Comparison of ENCODE assay signal across 8 cellular contexts in genomic region chr4:83455300-83456183, GRCh38. TPM values are rescaled to one million over a fixed set of nuclear protein-coding genes. Genes with fewer than 3 reads are reported as not detected.
A peak's percentile ranks its signal among the peaks of the same experiment; 100 is the strongest.
DNase-seq lines count a peak whose midpoint lies in the region; ATAC-seq and TF ChIP-seq lines count a peak whose summit lies in the region.

HELQ (minus strand) TSS chr4:83455823; CDS start chr4:83455693, 130 bp downstream.
MRPS18C (plus strand) TSS chr4:83456058; CDS start chr4:83456078, 20 bp downstream.

- H2AFZ ChIP-seq in OCI-LY3 (ENCODE audit: low read depth, low read length), result peak within 1 kb of the TSS; percentile 91

- TF ChIP-seq CTCF in OCI-LY3 (IDR thresholded peaks at IDR 0.05; ENCODE audit: low read depth, low read length) (peak; percentile 17), endothelial cell (IDR thresholded peaks at IDR 0.05; ENCODE audit: unreplicated experiment) (no peak), mesothelial cell of epicardium (IDR thresholded peaks at IDR 0.05; ENCODE audit: unreplicated experiment) (no peak)

- H3K27ac Mint-ChIP-seq in endothelial cell (ENCODE audit: unreplicated experiment) (peak within 1 kb of the TSS; percentile 100), mesothelial cell of epicardium (peak within 1 kb of the TSS; percentile 100)

- peak; percentile 94 for DNase-seq in DMS114 treated with DMSO at 0.1 percent for 48 hours (lab: John Stamatoyannopoulos, UW; ENCODE audit: unreplicated experiment)
- DNase-seq in HuH-7.5 (ENCODE audit: low spot score), result peak; percentile 80
- DNase-seq in activated CD8-positive, alpha-beta memory T cell treated with anti-CD3 and anti-CD28 coated beads, Interleukin-2, amount 50 U/mL, for 48 hours, result peak; percentile 93
- peak; percentile 87 for DNase-seq in endothelial cell (ENCODE audit: low spot score)
- DNase-seq in mesothelial cell of epicardium (ENCODE audit: low spot score in 2 of 2, unreplicated experiment in 2 of 2), result peak; percentile 89 to 93
- DNase-seq in stimulated activated CD8-positive, alpha-beta memory T cell treated with anti-CD3 and anti-CD28 coated beads, Interleukin-15, amount 100 ng/mL, for 48 hours (ENCODE audit: low read depth in 2 of 2), result peak; percentile 93

- peak within 1 kb of the TSS; percentile 62 for H3K27ac ChIP-seq in OCI-LY3 (ENCODE audit: low read length)

- H3K9me3 ChIP-seq in OCI-LY3 (ENCODE audit: insufficient read depth, low read length), result no peaks in the 10 kb centered on the region

- no peaks in the 10 kb centered on the region for H3K9me3 Mint-ChIP-seq in endothelial cell (ENCODE audit: unreplicated experiment)
- no peaks in the 10 kb centered on the region for H3K9me3 Mint-ChIP-seq in mesothelial cell of epicardium

- H3K4me1 Mint-ChIP-seq in endothelial cell (ENCODE audit: unreplicated experiment) (peaks cover 14% of the 10 kb centered on the region), mesothelial cell of epicardium (peaks cover 19% of the 10 kb centered on the region)

- peak within 1 kb of the TSS; percentile 88 for H3K9ac ChIP-seq in OCI-LY3 (ENCODE audit: low read length)

- no peaks in the 10 kb centered on the region for H3K36me3 Mint-ChIP-seq in endothelial cell (ENCODE audit: low read depth, unreplicated experiment)
- peaks cover 14% of the 10 kb centered on the region for H3K36me3 Mint-ChIP-seq in mesothelial cell of epicardium

- H3K36me3 ChIP-seq in OCI-LY3 (replicated peaks; ENCODE audit: low read depth, low read length), result peaks cover 31% of the 10 kb centered on the region

- peaks cover 16% of the 10 kb centered on the region for H3K4me1 ChIP-seq in OCI-LY3 (ENCODE audit: low read length)

- H3K79me2 ChIP-seq in OCI-LY3 (ENCODE audit: low read length), result peaks cover 43% of the 10 kb centered on the region

- peak within 1 kb of the TSS; percentile 95 for H3K4me2 ChIP-seq in OCI-LY3 (ENCODE audit: low read length)

- H3K27me3 Mint-ChIP-seq in endothelial cell (ENCODE audit: unreplicated experiment) (peaks cover 12% of the 10 kb centered on the region), mesothelial cell of epicardium (ENCODE audit: low read depth) (no peaks in the 10 kb centered on the region)

- H4K20me1 ChIP-seq in OCI-LY3 (ENCODE audit: insufficient read depth, low read length), result no peaks in the 10 kb centered on the region

- peak; percentile 93 for ATAC-seq in GM21526 (IDR thresholded peaks at IDR 0.05; ENCODE audit: low FRiP score, unreplicated experiment)

- H3K4me3 Mint-ChIP-seq in endothelial cell (ENCODE audit: unreplicated experiment), result peak within 1 kb of the TSS; percentile 99
- H3K4me3 Mint-ChIP-seq in mesothelial cell of epicardium, result peak within 1 kb of the TSS; percentile 100

- no peaks in the 10 kb centered on the region for H3K27me3 ChIP-seq in OCI-LY3 (ENCODE audit: low read depth, low read length)

- H3K4me3 ChIP-seq in OCI-LY3 (ENCODE audit: low read length), result peak within 1 kb of the TSS; percentile 96

RNA-seq across cellular contexts. Expression of gene HELQ, which starts in this region (rescaled TPM):
- total RNA-seq in endothelial cell (ENCODE audit: unreplicated experiment) (14.7 TPM), mesothelial cell of epicardium (13.7 to 14.8 TPM (median 14.6 TPM) in 3 replicates)

RNA-seq across cellular contexts. Expression of gene MRPS18C, which starts in this region (rescaled TPM):
- total RNA-seq in endothelial cell (ENCODE audit: unreplicated experiment), result 36.4 TPM
- 39.2 to 43.8 TPM (median 43.1 TPM) in 3 replicates for total RNA-seq in mesothelial cell of epicardium

Comparison
In these comparisons a context has a peak if more than half of its experiments do, and no peak if none do; other contexts are left out.
1. Peak in every context shown above with its lines: DNase-seq, ATAC-seq, H3K4me3 ChIP-seq and H3K27ac ChIP-seq.